Comparison of ENCODE assay signal across 1 cellular context in the genomic region with DNA sequence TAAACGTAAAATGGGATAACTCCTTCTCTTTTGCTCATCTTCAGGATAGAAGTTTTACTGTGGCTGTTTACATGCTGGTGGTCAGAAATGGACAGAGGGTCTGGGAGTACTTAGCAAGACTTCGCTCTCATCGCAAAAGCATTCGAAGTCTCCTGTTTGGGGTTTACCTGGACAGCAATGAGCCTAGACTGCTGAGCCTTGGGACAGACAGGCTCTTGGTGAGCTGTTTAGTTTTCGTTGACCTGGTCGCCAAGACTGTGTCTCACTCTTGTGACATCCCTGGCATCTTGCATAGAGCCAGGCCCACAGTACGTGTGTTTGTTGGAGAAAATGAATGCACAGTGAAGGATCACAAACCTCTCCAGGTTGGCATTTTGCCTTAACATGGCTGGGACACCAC.
TF ChIP-seq lines count a peak whose summit lies in the region.

No MANE protein-coding gene starts in this region.

TF ChIP-seq in WTC11, 78 proteins besides CTCF, POLR2A, EP300 and RAD21:
- TF ChIP-seq, protein P1, sequence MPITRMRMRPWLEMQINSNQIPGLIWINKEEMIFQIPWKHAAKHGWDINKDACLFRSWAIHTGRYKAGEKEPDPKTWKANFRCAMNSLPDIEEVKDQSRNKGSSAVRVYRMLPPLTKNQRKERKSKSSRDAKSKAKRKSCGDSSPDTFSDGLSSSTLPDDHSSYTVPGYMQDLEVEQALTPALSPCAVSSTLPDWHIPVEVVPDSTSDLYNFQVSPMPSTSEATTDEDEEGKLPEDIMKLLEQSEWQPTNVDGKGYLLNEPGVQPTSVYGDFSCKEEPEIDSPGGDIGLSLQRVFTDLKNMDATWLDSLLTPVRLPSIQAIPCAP (CRISPR knock-in tag; IDR thresholded peaks at IDR 0.05), result no peak
- TF ChIP-seq MXD4 (CRISPR knock-in tag; IDR thresholded peaks at IDR 0.05; ENCODE audit: borderline replicate concordance) (no peak), ZNF423 (CRISPR knock-in tag; IDR thresholded peaks at IDR 0.05) (no peak), FOXJ3 (CRISPR knock-in tag; IDR thresholded peaks at IDR 0.05; ENCODE audit: borderline replicate concordance) (no peak), ZBTB21 (CRISPR knock-in tag; IDR thresholded peaks at IDR 0.05; ENCODE audit: borderline replicate concordance) (no peak), USF2 (CRISPR knock-in tag; IDR thresholded peaks at IDR 0.05) (no peak), ZNF138 (CRISPR knock-in tag; conservative IDR thresholded peaks at IDR 0.05) (no peak), ETV6 (CRISPR knock-in tag; IDR thresholded peaks at IDR 0.05) (no peak), ESRRA (CRISPR knock-in tag; IDR thresholded peaks at IDR 0.05; ENCODE audit: borderline replicate concordance) (no peak), CBFB (CRISPR knock-in tag; IDR thresholded peaks at IDR 0.05; ENCODE audit: low read depth) (no peak), SMAD4 (CRISPR knock-in tag; IDR thresholded peaks at IDR 0.05) (no peak), NFYB (CRISPR knock-in tag; conservative IDR thresholded peaks at IDR 0.05; ENCODE audit: low read depth) (no peak), RELA (CRISPR knock-in tag; IDR thresholded peaks at IDR 0.05; ENCODE audit: borderline replicate concordance) (no peak), ZNF532 (CRISPR knock-in tag; IDR thresholded peaks at IDR 0.05; ENCODE audit: borderline replicate concordance) (no peak), EMX1 (CRISPR knock-in tag; IDR thresholded peaks at IDR 0.05) (no peak), JUN (CRISPR knock-in tag; IDR thresholded peaks at IDR 0.05) (no peak), ELF4 (CRISPR knock-in tag; IDR thresholded peaks at IDR 0.05; ENCODE audit: low read depth) (no peak)
- TF ChIP-seq, protein P2, sequence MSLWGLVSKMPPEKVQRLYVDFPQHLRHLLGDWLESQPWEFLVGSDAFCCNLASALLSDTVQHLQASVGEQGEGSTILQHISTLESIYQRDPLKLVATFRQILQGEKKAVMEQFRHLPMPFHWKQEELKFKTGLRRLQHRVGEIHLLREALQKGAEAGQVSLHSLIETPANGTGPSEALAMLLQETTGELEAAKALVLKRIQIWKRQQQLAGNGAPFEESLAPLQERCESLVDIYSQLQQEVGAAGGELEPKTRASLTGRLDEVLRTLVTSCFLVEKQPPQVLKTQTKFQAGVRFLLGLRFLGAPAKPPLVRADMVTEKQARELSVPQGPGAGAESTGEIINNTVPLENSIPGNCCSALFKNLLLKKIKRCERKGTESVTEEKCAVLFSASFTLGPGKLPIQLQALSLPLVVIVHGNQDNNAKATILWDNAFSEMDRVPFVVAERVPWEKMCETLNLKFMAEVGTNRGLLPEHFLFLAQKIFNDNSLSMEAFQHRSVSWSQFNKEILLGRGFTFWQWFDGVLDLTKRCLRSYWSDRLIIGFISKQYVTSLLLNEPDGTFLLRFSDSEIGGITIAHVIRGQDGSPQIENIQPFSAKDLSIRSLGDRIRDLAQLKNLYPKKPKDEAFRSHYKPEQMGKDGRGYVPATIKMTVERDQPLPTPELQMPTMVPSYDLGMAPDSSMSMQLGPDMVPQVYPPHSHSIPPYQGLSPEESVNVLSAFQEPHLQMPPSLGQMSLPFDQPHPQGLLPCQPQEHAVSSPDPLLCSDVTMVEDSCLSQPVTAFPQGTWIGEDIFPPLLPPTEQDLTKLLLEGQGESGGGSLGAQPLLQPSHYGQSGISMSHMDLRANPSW (CRISPR knock-in tag; conservative IDR thresholded peaks at IDR 0.05; ENCODE audit: low read depth), result no peak
- TF ChIP-seq, protein P3, sequence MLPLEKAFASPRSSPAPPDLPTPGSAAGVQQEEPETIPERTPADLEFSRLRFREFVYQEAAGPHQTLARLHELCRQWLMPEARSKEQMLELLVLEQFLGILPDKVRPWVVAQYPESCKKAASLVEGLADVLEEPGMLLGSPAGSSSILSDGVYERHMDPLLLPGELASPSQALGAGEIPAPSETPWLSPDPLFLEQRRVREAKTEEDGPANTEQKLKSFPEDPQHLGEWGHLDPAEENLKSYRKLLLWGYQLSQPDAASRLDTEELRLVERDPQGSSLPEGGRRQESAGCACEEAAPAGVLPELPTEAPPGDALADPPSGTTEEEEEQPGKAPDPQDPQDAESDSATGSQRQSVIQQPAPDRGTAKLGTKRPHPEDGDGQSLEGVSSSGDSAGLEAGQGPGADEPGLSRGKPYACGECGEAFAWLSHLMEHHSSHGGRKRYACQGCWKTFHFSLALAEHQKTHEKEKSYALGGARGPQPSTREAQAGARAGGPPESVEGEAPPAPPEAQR (CRISPR knock-in tag; IDR thresholded peaks at IDR 0.05), result no peak
